In genomic region chr2:11515441-11516071, GRCh38 we compare ENCODE assay signal across 19 cellular contexts.
"Had no signal": no experiment of that assay in that cellular context is flagged by ENCODE, and none has a peak within 500 bp of the region (broad histone marks: within the 10 kb centered on the region; RNA-seq: fewer than 3 reads in every experiment).

No MANE protein-coding gene starts in this region.

- FAIRE-seq: astrocyte, colon had no signal

- H3K4me3 Mint-ChIP-seq: activated B cell treated with CpG ODN at 0.5 μM for 24 hours; activated CD4-positive, alpha-beta T cell treated with anti-CD3 and anti-CD28 coated beads, Interleukin-2, amount 10 ng/mL, durations not matched to agents 7 days and 5 days; activated naive CD4-positive, alpha-beta T cell treated with anti-CD3 and anti-CD28 coated beads for 36 hours; activated T-helper 17 cell treated with anti-CD3 and anti-CD28 coated beads, Interleukin-2, amount 50 U/mL, for 72 hours; naive B cell; T-helper 1 cell treated with Interleukin-12 subunit alpha and Interleukin-12 subunit beta and Interleukin-4 antibody, amounts not matched to agents 30 μg/mL and 1 μg/mL, for 36 hours had no signal

- H3K4me1 Mint-ChIP-seq: activated B cell treated with CpG ODN at 0.5 μM for 24 hours; activated CD4-positive, alpha-beta T cell treated with anti-CD3 and anti-CD28 coated beads, Interleukin-2, amount 10 ng/mL, durations not matched to agents 7 days and 5 days; activated T-helper 17 cell treated with anti-CD3 and anti-CD28 coated beads, Interleukin-2, amount 50 U/mL, for 72 hours; naive B cell had no signal

- H3K4me3 ChIP-seq: hepatocyte, lung, prostate gland, thoracic aorta had no signal

- H2AFZ ChIP-seq: hepatocyte had no signal

- H3K36me3 ChIP-seq: prostate gland, thoracic aorta had no signal

- H3K4me1 ChIP-seq: prostate gland had no signal

- ATAC-seq: activated T-helper 17 cell treated with anti-CD3 and anti-CD28 coated beads, Interleukin-2, amount 50 U/mL, for 72 hours; left colon; stimulated activated naive CD8-positive, alpha-beta T cell treated with anti-CD3 and anti-CD28 coated beads, Interleukin-15, Interleukin-2, amounts not matched to agents 100 U/mL and 50 U/mL, for 24 hours had no signal

- H3K9me3 Mint-ChIP-seq: activated CD4-positive, alpha-beta T cell treated with anti-CD3 and anti-CD28 coated beads, Interleukin-2, amount 10 ng/mL, durations not matched to agents 7 days and 5 days had no signal

- H3K27ac ChIP-seq: hepatocyte, prostate gland, thoracic aorta had no signal

- H3K4me2 ChIP-seq: hepatocyte had no signal

- H3K27ac Mint-ChIP-seq: activated B cell treated with CpG ODN at 0.5 μM for 24 hours; activated CD4-positive, alpha-beta T cell treated with anti-CD3 and anti-CD28 coated beads, Interleukin-2, amount 10 ng/mL, durations not matched to agents 7 days and 5 days; activated naive CD4-positive, alpha-beta T cell treated with anti-CD3 and anti-CD28 coated beads for 36 hours; activated T-helper 17 cell treated with anti-CD3 and anti-CD28 coated beads, Interleukin-2, amount 50 U/mL, for 72 hours; naive B cell; T-helper 1 cell treated with Interleukin-12 subunit alpha and Interleukin-12 subunit beta and Interleukin-4 antibody, amounts not matched to agents 30 μg/mL and 1 μg/mL, for 36 hours had no signal

- H3K27me3 ChIP-seq: hepatocyte had no signal

- H3K9me3 ChIP-seq: prostate gland, thoracic aorta had no signal

- DNase-seq: activated B cell treated with CpG ODN at 0.5 μM for 24 hours; activated CD4-positive, alpha-beta T cell treated with anti-CD3 and anti-CD28 coated beads, Interleukin-2, amount 10 ng/mL, durations not matched to agents 7 days and 5 days; activated naive CD4-positive, alpha-beta T cell treated with anti-CD3 and anti-CD28 coated beads for 36 hours; activated T-cell treated with anti-CD3 and anti-CD28 coated beads for 4 hours; effector CD4-positive, alpha-beta T cell; left colon; naive B cell; occipital lobe; stimulated activated CD4-positive, alpha-beta T cell treated with anti-CD3 and anti-CD28 coated beads, Interleukin-12 subunit alpha, Interleukin-12 subunit beta, amount 100 ng/mL, for 4 hours; stimulated activated CD4-positive, alpha-beta T cell treated with anti-CD3 and anti-CD28 coated beads, Interleukin-2, amount 100 ng/mL, for 48 hours; stimulated activated naive CD8-positive, alpha-beta T cell treated with anti-CD3 and anti-CD28 coated beads, Interleukin-15, Interleukin-2, amounts not matched to agents 100 U/mL and 50 U/mL, for 24 hours had no signal
